20 cellular contexts compared by ENCODE assay signal in the genomic region with DNA sequence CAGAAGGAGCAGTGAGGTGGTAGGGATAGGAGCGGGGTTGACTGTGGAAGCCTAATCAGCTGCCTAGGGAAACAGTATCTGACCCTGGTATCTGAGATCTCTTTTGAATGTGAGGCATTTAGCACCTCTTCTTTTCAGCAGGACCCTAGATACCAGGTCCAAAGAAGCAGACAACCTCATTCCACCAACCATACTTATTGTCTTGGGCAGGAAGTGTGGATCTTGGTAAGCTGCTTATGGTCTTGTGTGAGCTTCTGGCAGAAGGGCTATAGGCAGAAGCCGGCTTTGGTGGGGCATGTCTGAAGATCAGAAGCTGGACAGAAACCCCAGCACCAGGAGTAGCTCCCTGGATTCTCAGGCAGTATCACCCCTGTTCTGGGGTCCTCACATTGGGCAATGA.
"Had no signal": no experiment of that assay in that cellular context is flagged by ENCODE, and none has a peak within 500 bp of the region (broad histone marks: within the 10 kb centered on the region; RNA-seq: fewer than 3 reads in every experiment).

No MANE protein-coding gene starts in this region.

- H3K27ac ChIP-seq: colonic mucosa, esophagus squamous epithelium, gastrocnemius medialis, heart right ventricle, left lung, lower lobe of right lung had no signal

- H3K27me3 ChIP-seq: colonic mucosa, esophagus squamous epithelium, gastrocnemius medialis, heart right ventricle, left lung had no signal

- H3K4me1 Mint-ChIP-seq: naive thymus-derived CD4-positive, alpha-beta T cell had no signal

- H3K4me3 ChIP-seq: colonic mucosa, esophagus squamous epithelium, gastrocnemius medialis, heart right ventricle, left lung, lower lobe of right lung had no signal

- H3K4me3 Mint-ChIP-seq: dendritic cell treated with granulocyte-macrophage colony-stimulating factor and Interleukin-4, amounts not matched to agents 40 ng/mL and 50 ng/mL, for 4 days; effector memory CD8-positive, alpha-beta T cell; naive thymus-derived CD4-positive, alpha-beta T cell had no signal

- H3K4me1 ChIP-seq: colonic mucosa, esophagus squamous epithelium, gastrocnemius medialis, heart right ventricle, left lung, lower lobe of right lung had no signal

- ATAC-seq: effector memory CD8-positive, alpha-beta T cell; heart right ventricle; left cardiac atrium; left lung; left ventricle myocardium superior; lower lobe of right lung; naive thymus-derived CD4-positive, alpha-beta T cell had no signal

- H3K27ac Mint-ChIP-seq: dendritic cell treated with granulocyte-macrophage colony-stimulating factor and Interleukin-4, amounts not matched to agents 40 ng/mL and 50 ng/mL, for 4 days; effector memory CD8-positive, alpha-beta T cell; naive thymus-derived CD4-positive, alpha-beta T cell had no signal

- H3K36me3 ChIP-seq: colonic mucosa, esophagus squamous epithelium, gastrocnemius medialis, heart right ventricle, left lung, lower lobe of right lung had no signal

- H3K9me3 Mint-ChIP-seq: effector memory CD8-positive, alpha-beta T cell had no signal

- DNase-seq: colonic mucosa; cortex of kidney; effector CD8-positive, alpha-beta T cell; effector memory CD8-positive, alpha-beta T cell; esophagus squamous epithelium; foreskin fibroblast; foreskin melanocyte; gastrocnemius medialis; glutamatergic neuron; head of caudate nucleus; heart right ventricle; hippocampal formation; left cardiac atrium; left lung; left ventricle myocardium superior; lower lobe of right lung; mesenchymal stem cell; midbrain; naive thymus-derived CD4-positive, alpha-beta T cell had no signal

- H3K9me3 ChIP-seq: colonic mucosa, esophagus squamous epithelium, gastrocnemius medialis, heart right ventricle, lower lobe of right lung had no signal

- H3K27me3 Mint-ChIP-seq: dendritic cell treated with granulocyte-macrophage colony-stimulating factor and Interleukin-4, amounts not matched to agents 40 ng/mL and 50 ng/mL, for 4 days had no signal
